ENCODE assay signal across 8 cellular contexts in the genomic region with DNA sequence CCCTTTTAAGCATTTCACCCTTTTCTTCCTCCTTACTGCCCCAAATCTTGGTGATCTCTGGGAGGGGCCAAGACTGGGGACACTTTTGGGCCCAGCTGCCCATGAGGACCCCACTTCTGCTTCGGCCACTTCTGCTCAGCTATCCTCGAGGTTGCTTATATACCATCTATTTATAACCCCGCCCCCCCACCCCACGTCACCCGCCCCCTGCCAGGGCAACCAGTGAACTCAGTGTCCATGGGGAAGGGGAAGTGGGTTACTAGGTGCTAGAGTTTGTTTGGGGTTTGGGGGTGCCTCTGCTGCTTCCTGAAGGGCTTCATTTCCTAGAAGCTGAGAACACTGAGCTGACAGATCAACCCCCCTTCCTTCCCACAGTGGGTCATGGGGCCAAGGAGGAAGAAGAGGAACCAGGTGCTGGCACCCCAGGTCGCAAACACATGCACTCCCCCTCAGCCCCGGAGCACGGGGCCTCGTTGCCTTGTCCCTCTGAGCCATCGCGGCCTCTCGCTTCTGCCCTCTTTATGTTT. TPM values are rescaled to one million over a fixed set of nuclear protein-coding genes. Genes with fewer than 3 reads are reported as not detected.
DNase-seq lines count a peak whose midpoint lies in the region; ATAC-seq and TF ChIP-seq lines count a peak whose summit lies in the region.

No MANE protein-coding gene starts in this region.

- CTCF ChIA-PET in activated CD8-positive, alpha-beta T cell treated with anti-CD3 and anti-CD28 coated beads for 36 hours (lab: Charles Lee), result interaction anchor here (1.7 to 2.6 kb wide), 3 partner anchors 12 to 26 kb away, joined by 4 to 11 read pairs (median 7); no protein-coding TSS in a partner anchor

- H3K36me3 Mint-ChIP-seq in activated CD8-positive, alpha-beta T cell treated with anti-CD3 and anti-CD28 coated beads for 36 hours (ENCODE audit: low read depth), result no peaks in the 10 kb centered on the region
- H3K36me3 Mint-ChIP-seq in glutamatergic neuron (ENCODE audit: unreplicated experiment), result no peaks in the 10 kb centered on the region

- no peaks in the 10 kb centered on the region for H3K27me3 Mint-ChIP-seq in activated CD8-positive, alpha-beta T cell treated with anti-CD3 and anti-CD28 coated beads for 36 hours
- peaks cover 1% of the 10 kb centered on the region for H3K27me3 Mint-ChIP-seq in glutamatergic neuron (ENCODE audit: unreplicated experiment)

- peaks cover 64% of the 10 kb centered on the region for H3K4me1 Mint-ChIP-seq in activated CD8-positive, alpha-beta T cell treated with anti-CD3 and anti-CD28 coated beads for 36 hours (ENCODE audit: low read depth)
- peaks cover 10% of the 10 kb centered on the region for H3K4me1 Mint-ChIP-seq in glutamatergic neuron (ENCODE audit: low read depth, unreplicated experiment)

- H3K4me3 Mint-ChIP-seq in activated CD8-positive, alpha-beta T cell treated with anti-CD3 and anti-CD28 coated beads for 36 hours, result peak overlapping the region; percentile 69
- no peak overlapping the region for H3K4me3 Mint-ChIP-seq in glutamatergic neuron (ENCODE audit: unreplicated experiment)

- H3K9me3 ChIP-seq in KOPT-K1 (ENCODE audit: insufficient read depth, low read length, poor library complexity, severe bottlenecking), result no peaks in the 10 kb centered on the region

- H3K9me3 Mint-ChIP-seq in activated CD8-positive, alpha-beta T cell treated with anti-CD3 and anti-CD28 coated beads for 36 hours, result no peaks in the 10 kb centered on the region
- H3K9me3 Mint-ChIP-seq in glutamatergic neuron (ENCODE audit: unreplicated experiment), result peaks cover 2% of the 10 kb centered on the region

- intact Hi-C loops in activated CD8-positive, alpha-beta T cell treated with anti-CD3 and anti-CD28 coated beads for 36 hours (cut with micrococcal nuclease), result no loop called here

- H3K27ac Mint-ChIP-seq in activated CD8-positive, alpha-beta T cell treated with anti-CD3 and anti-CD28 coated beads for 36 hours, result peak overlapping the region; percentile 95
- peak overlapping the region; percentile 52 for H3K27ac Mint-ChIP-seq in glutamatergic neuron (ENCODE audit: unreplicated experiment)

- ATAC-seq in activated CD8-positive, alpha-beta T cell treated with anti-CD3 and anti-CD28 coated beads for 36 hours, result peak; percentile 82
- no peak for ATAC-seq in GM21576 (IDR thresholded peaks at IDR 0.05; ENCODE audit: unreplicated experiment)
- no peak for ATAC-seq in HG03159 (IDR thresholded peaks at IDR 0.05; ENCODE audit: unreplicated experiment)

- DNase-seq in activated CD8-positive, alpha-beta T cell treated with anti-CD3 and anti-CD28 coated beads for 36 hours, result peak; percentile 91
- DNase-seq in glutamatergic neuron (no peak), NCI-H774 (lab: John Stamatoyannopoulos, UW) (no peak), DMS53 (lab: John Stamatoyannopoulos, UW) (no peak)
- DNase-seq in stimulated activated CD8-positive, alpha-beta memory T cell treated with anti-CD3 and anti-CD28 coated beads, Interleukin-4, amount 100 ng/mL, for 48 hours, result peak; percentile 75

- POLR2A ChIA-PET in activated CD8-positive, alpha-beta T cell treated with anti-CD3 and anti-CD28 coated beads for 36 hours (lab: Charles Lee), result interaction anchor here (1.5 to 2.9 kb wide), 5 partner anchors 9 to 31 kb away, joined by 7 to 22 read pairs (median 10); no protein-coding TSS in a partner anchor

- no peaks in the 10 kb centered on the region for H3K36me3 ChIP-seq in KOPT-K1 (ENCODE audit: insufficient read depth, low read length)

- peak overlapping the region; percentile 77 for H3K27ac ChIP-seq in KOPT-K1 (ENCODE audit: low read depth, low read length, poor library complexity, severe bottlenecking)

- no peak for TF ChIP-seq CTCF in activated CD8-positive, alpha-beta T cell treated with anti-CD3 and anti-CD28 coated beads for 36 hours (IDR thresholded peaks at IDR 0.05)
- no peak for TF ChIP-seq CTCF in glutamatergic neuron (IDR thresholded peaks at IDR 0.05; ENCODE audit: partially characterized antibody, unreplicated experiment)

RNA-seq across cellular contexts. Expression of gene ADGRE5, which starts 6.1 kb away (rescaled TPM):
- 100 to 1,000 TPM; 185 to 186 TPM for total RNA-seq in activated CD8-positive, alpha-beta T cell treated with anti-CD3 and anti-CD28 coated beads for 36 hours
- 4.0 TPM for total RNA-seq in glutamatergic neuron (ENCODE audit: unreplicated experiment)

RNA-seq across cellular contexts. Expression of gene DDX39A, which starts 44.0 kb away (rescaled TPM):
- 100 to 1,000 TPM; 217 to 226 TPM for total RNA-seq in activated CD8-positive, alpha-beta T cell treated with anti-CD3 and anti-CD28 coated beads for 36 hours
- 103 TPM for total RNA-seq in glutamatergic neuron (ENCODE audit: unreplicated experiment)

RNA-seq across cellular contexts. Expression of gene PKN1, which starts 58.0 kb away (rescaled TPM):
- total RNA-seq in activated CD8-positive, alpha-beta T cell treated with anti-CD3 and anti-CD28 coated beads for 36 hours, result 100 to 1,000 TPM; 172 to 192 TPM
- 117 TPM for total RNA-seq in glutamatergic neuron (ENCODE audit: unreplicated experiment)

Comparison
In these comparisons a context has a peak if more than half of its experiments do, and no peak if none do; other contexts are left out.
1. DNase-seq: peak in activated CD8-positive, alpha-beta T cell treated with anti-CD3 and anti-CD28 coated beads for 36 hours (single experiment) and stimulated activated CD8-positive, alpha-beta memory T cell treated with anti-CD3 and anti-CD28 coated beads, Interleukin-4, amount 100 ng/mL, for 48 hours (single experiment); none in glutamatergic neuron (single experiment), NCI-H774 (single experiment) and DMS53 (single experiment).
2. RNA of gene ADGRE5, which starts 6.1 kb away (total RNA-seq): 185 to 186 TPM in activated CD8-positive, alpha-beta T cell treated with anti-CD3 and anti-CD28 coated beads for 36 hours; 4.0 TPM in glutamatergic neuron (single experiment); every median in the first group is over 10 times any median in the second.